In the genomic region with DNA sequence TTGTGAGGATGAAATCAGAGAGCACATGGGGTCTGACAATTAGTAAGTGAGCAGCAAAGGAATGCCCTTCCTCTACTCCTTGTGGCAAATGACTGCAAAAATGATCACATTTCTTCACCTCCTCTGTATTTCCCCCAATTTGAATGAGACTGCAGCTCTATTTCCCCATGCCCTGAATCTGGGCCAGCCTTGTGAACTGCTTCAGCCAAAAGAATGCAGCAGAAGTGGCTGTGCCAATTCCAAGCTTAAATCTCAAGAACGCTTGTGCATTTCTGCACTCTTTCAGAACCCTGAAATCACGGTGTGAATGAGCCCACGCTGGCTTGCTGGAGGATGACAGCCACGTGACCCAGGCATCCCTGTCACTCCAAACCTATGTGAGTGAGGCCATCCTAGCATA, we compare ENCODE assay signal across 25 cellular contexts. TPM values are rescaled to one million over a fixed set of nuclear protein-coding genes. Genes with fewer than 3 reads are reported as not detected.
DNase-seq lines count a peak whose midpoint lies in the region; ATAC-seq and TF ChIP-seq lines count a peak whose summit lies in the region.
"Had no signal": no experiment of that assay in that cellular context is flagged by ENCODE, and none has a peak within 500 bp of the region (broad histone marks: within the 10 kb centered on the region; RNA-seq: fewer than 3 reads in every experiment).

No MANE protein-coding gene starts in this region.

- H3K27me3 ChIP-seq in heart left ventricle, result no peaks in the 10 kb centered on the region
- H3K27me3 ChIP-seq in gastroesophageal sphincter, result no peaks in the 10 kb centered on the region
- no peaks in the 10 kb centered on the region for H3K27me3 ChIP-seq in testis
- H3K27me3 ChIP-seq: foreskin keratinocyte, neutrophil had no signal

- H3K4me1 ChIP-seq in heart left ventricle (peaks cover 0 to 22% (median 7%) of the 10 kb centered on the region in 12 donors), gastroesophageal sphincter (peaks cover 0 to 20% (median 9%) of the 10 kb centered on the region in 3 donors), testis (peaks cover 6% of the 10 kb centered on the region)
- H3K4me1 ChIP-seq: foreskin keratinocyte had no signal

- CTCF ChIA-PET in GM10248 (lab: Yijun Ruan, JAX), result interaction anchor here (18.0 kb wide), 1 partner anchor 41 kb away, joined by 160 read pairs; a partner anchor contains a TSS

- H3K27ac ChIP-seq in heart left ventricle, result no peak overlapping the region
- peak overlapping the region in 2 of 4 donors; percentile 4 to 5 for H3K27ac ChIP-seq in gastroesophageal sphincter
- H3K27ac ChIP-seq in testis, result no peak overlapping the region
- H3K27ac ChIP-seq: foreskin keratinocyte, neutrophil, VCaP had no signal

- TF ChIP-seq EP300 in gastroesophageal sphincter (IDR thresholded peaks at IDR 0.05), result no peak

- H3K36me3 ChIP-seq in heart left ventricle (peaks cover 2 to 100% (median 92%) of the 10 kb centered on the region in 9 donors), gastroesophageal sphincter (peaks cover 0 to 95% of the 10 kb centered on the region in 2 donors), testis (ENCODE audit: low read depth, missing control alignments) (no peaks in the 10 kb centered on the region)

- DNase-seq in left cardiac atrium (no peak), heart left ventricle (no peak), astrocyte of the hippocampus (ENCODE audit: low read depth, low spot score) (peak; percentile 71), testis (peak; percentile 20), NCI-H2171 (lab: John Stamatoyannopoulos, UW) (no peak), GM10248 (ENCODE audit: extremely low spot score) (no peak)
- DNase-seq: activated CD4-positive, alpha-beta T cell treated with anti-CD3 and anti-CD28 coated beads, Interleukin-2, amount 50 U/mL, for 4 hours; activated naive CD4-positive, alpha-beta T cell treated with anti-CD3 and anti-CD28 coated beads, Interleukin-2, amount 50 U/mL, for 16 hours; activated T-cell treated with anti-CD3 and anti-CD28 coated beads for 4 hours; effector CD4-positive, alpha-beta T cell; foreskin keratinocyte; KBM-7; mucosa of descending colon; NCI-H2029; NCI-H510A; stimulated activated CD4-positive, alpha-beta T cell treated with anti-CD3 and anti-CD28 coated beads, Interleukin-15, amount 100 ng/mL, for 24 hours; stimulated activated naive CD4-positive, alpha-beta T cell had no signal

- no peak for TF ChIP-seq CTCF in heart left ventricle (IDR thresholded peaks at IDR 0.05)
- no peak for TF ChIP-seq CTCF in gastroesophageal sphincter (IDR thresholded peaks at IDR 0.05)
- no peak for TF ChIP-seq CTCF in testis (IDR thresholded peaks at IDR 0.05)
- no peak for TF ChIP-seq CTCF in GM10248 (IDR thresholded peaks at IDR 0.05; ENCODE audit: control extremely low read depth, extremely low read depth, low read depth, missing control alignments)

- no peak for TF ChIP-seq POLR2A in heart left ventricle (IDR thresholded peaks at IDR 0.05)
- no peak for TF ChIP-seq POLR2A in gastroesophageal sphincter (IDR thresholded peaks at IDR 0.05)
- TF ChIP-seq POLR2A in testis (IDR thresholded peaks at IDR 0.05), result no peak

- H3K4me3 ChIP-seq in heart left ventricle (no peak overlapping the region), gastroesophageal sphincter (no peak overlapping the region), testis (no peak overlapping the region)
- H3K4me3 ChIP-seq: mucosa of descending colon had no signal

- H3K9me3 ChIP-seq in heart left ventricle (no peaks in the 10 kb centered on the region), gastroesophageal sphincter (no peaks in the 10 kb centered on the region), testis (no peaks in the 10 kb centered on the region)
- H3K9me3 ChIP-seq: mucosa of descending colon, neutrophil had no signal

- peak; percentile 48 to 80 for ATAC-seq in left cardiac atrium
- ATAC-seq in heart left ventricle, result no peak
- ATAC-seq in gastroesophageal sphincter, result peak; percentile 74
- ATAC-seq in GM18909 (IDR thresholded peaks at IDR 0.05; ENCODE audit: poor library complexity, unreplicated experiment), result no peak
- ATAC-seq: foreskin keratinocyte, HCT116, mucosa of descending colon had no signal

- 73 to 83% (median 73%) methylated on average over 4 of the region's 4 CpGs for WGBS in heart left ventricle, 4 donors
- WGBS in gastroesophageal sphincter (ENCODE audit: low coverage in 1 of 2), 2 donors, result 33% methylated on average over 2 of the region's 4 CpGs; no CpG with 5 or more reads in 1 of the 2 donors
- WGBS in testis, 2 donors, result 65 to 67% methylated on average over 4 of the region's 4 CpGs

- POLR2A ChIA-PET in GM10248 (lab: Yijun Ruan, JAX), result no interaction called here

- intact Hi-C loops in left cardiac atrium (cut with DNase I), result no loop called here
- intact Hi-C loops in heart left ventricle (cut with DNase I), result no loop called here
- intact Hi-C loops in testis (cut with DNase I; ENCODE audit: low total_unique reads), result no loop called here

RNA-seq across cellular contexts. Expression of a gene that starts 9.9 kb away (rescaled TPM):
- total RNA-seq in left cardiac atrium, result 10 to 100 TPM; 39.3 to 46.7 TPM
- 10 to 100 TPM; 13.5 to 56.9 (median 24.7) TPM for total RNA-seq in heart left ventricle
- polyA plus RNA-seq in heart left ventricle, result 10 to 100 TPM; 14.6 to 17.9 TPM
- 10 to 100 TPM; 40.9 to 75.9 (median 60.0) TPM for total RNA-seq in gastroesophageal sphincter
- total RNA-seq in testis, result 10 to 100 TPM; 13.8 to 20.8 TPM
- 13.9 TPM for polyA plus RNA-seq in testis (ENCODE audit: insufficient read depth, low read depth, low replicate concordance)

RNA-seq across cellular contexts. Expression of a gene that starts 26.6 kb away (rescaled TPM):
- total RNA-seq in left cardiac atrium (not detected), heart left ventricle (under 1 TPM in 4 of 9 donors, not detected in 5; 0.14 to 0.27 (median 0.22) TPM), gastroesophageal sphincter (not detected), testis (not detected)
- polyA plus RNA-seq in heart left ventricle (under 1 TPM in 1 of 2 donors, not detected in 1; 0.04 TPM), testis (ENCODE audit: insufficient read depth, low read depth, low replicate concordance) (not detected)
- total RNA-seq: foreskin keratinocyte, renal cortical epithelial cell had no signal
- polyA plus RNA-seq: foreskin keratinocyte, urinary bladder had no signal

RNA-seq across cellular contexts. Expression of a gene that starts 36.1 kb away (rescaled TPM):
- total RNA-seq in left cardiac atrium (not detected), heart left ventricle (not detected), gastroesophageal sphincter (not detected), testis (not detected)
- polyA plus RNA-seq in heart left ventricle (not detected), testis (ENCODE audit: insufficient read depth, low read depth, low replicate concordance) (not detected)
- total RNA-seq: bronchial epithelial cell, foreskin keratinocyte, mucosa of descending colon, renal cortical epithelial cell, urinary bladder had no signal
- polyA plus RNA-seq: foreskin keratinocyte, urinary bladder had no signal

RNA-seq across cellular contexts. Expression of a gene that starts 43.3 kb away (rescaled TPM):
- total RNA-seq in left cardiac atrium (1 to 10 TPM; 1.9 to 2.4 TPM), heart left ventricle (1 to 10 TPM in 5 of 9 donors, under 1 TPM in 4; 0.58 to 2.1 (median 1.1) TPM), gastroesophageal sphincter (1 to 10 TPM in 1 of 4 donors, under 1 TPM in 2, not detected in 1; 0.12 to 2.3 (median 0.27) TPM), testis (1 to 10 TPM; 2.3 to 2.5 TPM)
- polyA plus RNA-seq in heart left ventricle (1 to 10 TPM; 1.0 to 1.1 TPM), testis (ENCODE audit: insufficient read depth, low read depth, low replicate concordance) (3.2 TPM)
- total RNA-seq: bronchial epithelial cell had no signal

Comparison
In these comparisons a context has a peak if more than half of its experiments do, and no peak if none do; other contexts are left out.
1. ATAC-seq: peak in left cardiac atrium (2 of 2) and gastroesophageal sphincter (single experiment); none in heart left ventricle (0 of 4) and GM18909 (single experiment).
2. DNase-seq: peak in astrocyte of the hippocampus (single experiment) and testis (single experiment); none in left cardiac atrium (single experiment), heart left ventricle (0 of 5), NCI-H2171 (single experiment) and GM10248 (single experiment).